1 cellular context compared by ENCODE assay signal in genomic region chr9:106953166-106953565, GRCh38.
A peak's percentile ranks its signal among the peaks of the same experiment; 100 is the strongest.
TF ChIP-seq lines count a peak whose summit lies in the region.

No MANE protein-coding gene starts in this region.

TF ChIP-seq in IMR-90, 13 proteins besides CTCF, POLR2A, EP300 and RAD21:
- TF ChIP-seq NFE2L2 (IDR thresholded peaks at IDR 0.05; ENCODE audit: low read depth, low read length), result no peak
- no peak for TF ChIP-seq RFX5 (IDR thresholded peaks at IDR 0.05; ENCODE audit: low read depth, low read length)
- TF ChIP-seq MXI1 (IDR thresholded peaks at IDR 0.05; ENCODE audit: borderline replicate concordance, low read depth, low read length), result no peak
- TF ChIP-seq CEBPB (IDR thresholded peaks at IDR 0.05; ENCODE audit: low read depth, low read length), result peak; percentile 76
- TF ChIP-seq USF2 (IDR thresholded peaks at IDR 0.05; ENCODE audit: low read depth, low read length), result no peak
- peak; percentile 17; the same call in 1 of the 2 replicates for TF ChIP-seq FOS (IDR thresholded peaks at IDR 0.05; ENCODE audit: low read depth, low read length)
- no peak for TF ChIP-seq CHD1 (IDR thresholded peaks at IDR 0.05; ENCODE audit: low read depth, low read length)
- TF ChIP-seq SMC3 (IDR thresholded peaks at IDR 0.05; ENCODE audit: low read depth, low read length), result no peak
- peak; percentile 9; the same call in 1 of the 2 replicates for TF ChIP-seq BHLHE40 (IDR thresholded peaks at IDR 0.05; ENCODE audit: low read depth, low read length)
- TF ChIP-seq MAZ (IDR thresholded peaks at IDR 0.05; ENCODE audit: borderline replicate concordance, low read depth, low read length), result peak; percentile 73
- TF ChIP-seq RCOR1 (IDR thresholded peaks at IDR 0.05; ENCODE audit: insufficient replicate concordance, low read length), result peak; percentile 96
- TF ChIP-seq MAFK (IDR thresholded peaks at IDR 0.05; ENCODE audit: low read depth, low read length), result no peak
- TF ChIP-seq ELK1 (IDR thresholded peaks at IDR 0.05; ENCODE audit: borderline replicate concordance, low read depth, low read length), result no peak
